ENCODE assay signal across 19 cellular contexts in genomic region chr10:76071638-76072317, GRCh38.
DNase-seq lines count a peak whose midpoint lies in the region; ATAC-seq, FAIRE-seq and TF ChIP-seq lines count a peak whose summit lies in the region.
"Had no signal": no experiment of that assay in that cellular context is flagged by ENCODE, and none has a peak within 500 bp of the region (broad histone marks: within the 10 kb centered on the region; RNA-seq: fewer than 3 reads in every experiment).

No MANE protein-coding gene starts in this region.

- TF ChIP-seq CTCF in PC-3 (conservative IDR thresholded peaks at IDR 0.05; ENCODE audit: low read depth, low read length), result no peak
- no peak for TF ChIP-seq CTCF in suprapubic skin (IDR thresholded peaks at IDR 0.05)
- TF ChIP-seq CTCF in brain microvascular endothelial cell (IDR thresholded peaks at IDR 0.05; ENCODE audit: low read depth, low read length, missing control alignments), result no peak

- WGBS in suprapubic skin, result 36% methylated on average over 5 of the region's 5 CpGs

- BruUV-seq in PC-3 (replicated peaks; lab: Mats Ljungman, UMichigan), result no TSS peak

- H3K4me3 ChIP-seq in PC-3 (ENCODE audit: low read length) (no peak overlapping the region), suprapubic skin (no peak overlapping the region), brain microvascular endothelial cell (ENCODE audit: low read depth, low read length) (no peak overlapping the region)
- H3K4me3 ChIP-seq: adrenal gland; BLaER1 treated with 17β-estradiol and CSF1 and Interleukin-3, amounts not matched to agents 10 nM and 100 nM; coronary artery; K562 had no signal

- in situ Hi-C loops in brain microvascular endothelial cell (cut with HindIII; ENCODE audit: low pct_ligation_motif_present, low sequenced_read_pairs), result no loop called here

- H3K27me3 ChIP-seq in PC-3 (ENCODE audit: low read length) (peaks cover 21% of the 10 kb centered on the region; the same call in 1 of the 2 replicates), suprapubic skin (no peaks in the 10 kb centered on the region), brain microvascular endothelial cell (replicated peaks) (no peaks in the 10 kb centered on the region)
- H3K27me3 ChIP-seq: adrenal gland; BLaER1 treated with 17β-estradiol and CSF1 and Interleukin-3, amounts not matched to agents 10 nM and 100 nM had no signal

- TF ChIP-seq EP300 in suprapubic skin (IDR thresholded peaks at IDR 0.05), result no peak

- H3F3A ChIP-seq in PC-3 (ENCODE audit: low read length, unreplicated experiment), result no peaks in the 10 kb centered on the region

- H3K27ac ChIP-seq in PC-3 (ENCODE audit: low read length) (no peak overlapping the region), suprapubic skin (peak overlapping the region; percentile 10), brain microvascular endothelial cell (no peak overlapping the region)
- H3K27ac ChIP-seq: BLaER1 treated with 17β-estradiol and CSF1 and Interleukin-3, amounts not matched to agents 10 nM and 100 nM; coronary artery had no signal

- H2AFZ ChIP-seq in PC-3 (ENCODE audit: low read length), result no peak overlapping the region

- no peak overlapping the region for H3K9ac ChIP-seq in PC-3 (ENCODE audit: low read length)
- H3K9ac ChIP-seq: BLaER1 treated with 17β-estradiol and CSF1 and Interleukin-3, amounts not matched to agents 10 nM and 100 nM had no signal

- H3K4me2 ChIP-seq in PC-3 (ENCODE audit: low read length), result no peak overlapping the region
- H3K4me2 ChIP-seq: BLaER1 treated with 17β-estradiol and CSF1 and Interleukin-3, amounts not matched to agents 10 nM and 100 nM had no signal

- H3K4me1 ChIP-seq in PC-3 (ENCODE audit: insufficient read depth, low read length) (peaks cover 4% of the 10 kb centered on the region; the same call in 1 of the 2 replicates), suprapubic skin (peaks cover 4% of the 10 kb centered on the region)
- H3K4me1 ChIP-seq: BLaER1 treated with 17β-estradiol and CSF1 and Interleukin-3, amounts not matched to agents 10 nM and 100 nM had no signal

- no peaks in the 10 kb centered on the region for H3K79me2 ChIP-seq in PC-3 (ENCODE audit: low read length)

- POLR2A ChIA-PET in PC-3 (lab: Charles Lee; ENCODE audit: unreplicated experiment), result no interaction called here

- CTCF ChIA-PET in PC-3 (lab: Charles Lee), result interaction anchor here (0.5 kb wide), 1 partner anchor 115 kb away, joined by 3 read pairs; no protein-coding TSS in a partner anchor

- DNase-seq in GM04503 (ENCODE audit: low read depth) (peak; percentile 30), PC-3 (peak; percentile 49), fibroblast of gingiva (ENCODE audit: low read depth) (peak; percentile 85), suprapubic skin (ENCODE audit: low spot score in 2 of 2) (no peak), NCI-H526 treated with DMSO at 0.1 percent for 48 hours (lab: John Stamatoyannopoulos, UW) (no peak), brain microvascular endothelial cell (no peak), GM12891 (ENCODE audit: insufficient read length, low spot score) (no peak)
- DNase-seq: activated CD8-positive, alpha-beta memory T cell treated with anti-CD3 and anti-CD28 coated beads for 24 hours; adrenal gland; DMS53; left cardiac atrium; NCI-H1436; posterior cingulate gyrus; stimulated activated naive CD8-positive, alpha-beta T cell treated with anti-CD3 and anti-CD28 coated beads, Interleukin-15, Interleukin-2, amounts not matched to agents 100 U/mL and 50 U/mL, for 24 hours had no signal

- no peaks in the 10 kb centered on the region for H3K36me3 ChIP-seq in PC-3 (ENCODE audit: low read depth, low read length)
- no peaks in the 10 kb centered on the region for H3K36me3 ChIP-seq in suprapubic skin
- no peaks in the 10 kb centered on the region for H3K36me3 ChIP-seq in brain microvascular endothelial cell (replicated peaks)
- H3K36me3 ChIP-seq: adrenal gland; BLaER1 treated with 17β-estradiol and CSF1 and Interleukin-3, amounts not matched to agents 10 nM and 100 nM had no signal

- H4K20me1 ChIP-seq in PC-3 (ENCODE audit: low read length), result no peaks in the 10 kb centered on the region
- H4K20me1 ChIP-seq: BLaER1 treated with 17β-estradiol and CSF1 and Interleukin-3, amounts not matched to agents 10 nM and 100 nM had no signal

- intact Hi-C loops in PC-3 (cut with micrococcal nuclease), result no loop called here

- FAIRE-seq in GM12891 (lab: Jason Lieb, UNC), result no peak
- FAIRE-seq: K562, RCC 7860 had no signal

- H3K9me3 ChIP-seq in PC-3 (ENCODE audit: low read length) (0 out of 2 replicates have a peak, but pooled peaks cover 7% of the 10 kb centered on the region), suprapubic skin (no peaks in the 10 kb centered on the region)
- H3K9me3 ChIP-seq: adrenal gland had no signal

- TF ChIP-seq POLR2A in suprapubic skin (IDR thresholded peaks at IDR 0.05), result no peak
- no peak for TF ChIP-seq POLR2A in GM12891 (IDR thresholded peaks at IDR 0.05; ENCODE audit: low read depth, low read length)

- peaks cover 12% of the 10 kb centered on the region; the same call in 1 of the 2 replicates for H3K9me2 ChIP-seq in PC-3 (replicated peaks; ENCODE audit: low read length)

- peak; percentile 37 for ATAC-seq in PC-3
- ATAC-seq: activated T-helper 17 cell treated with anti-CD3 and anti-CD28 coated beads, Interleukin-2, amount 50 U/mL, for 72 hours; K562; left cardiac atrium; stimulated activated naive CD8-positive, alpha-beta T cell treated with anti-CD3 and anti-CD28 coated beads, Interleukin-15, Interleukin-2, amounts not matched to agents 100 U/mL and 50 U/mL, for 24 hours had no signal

TF ChIP-seq in GM12891, 5 proteins besides CTCF, POLR2A, EP300 and RAD21:
- TF ChIP-seq PAX5 (IDR thresholded peaks at IDR 0.05; ENCODE audit: insufficient read depth, low read length, severe bottlenecking) (no peak), POU2F2 (IDR thresholded peaks at IDR 0.05; ENCODE audit: low read depth, low read length) (no peak), POLR2AphosphoS5 (IDR thresholded peaks at IDR 0.05; ENCODE audit: low read depth, low read length) (no peak), SPI1 (IDR thresholded peaks at IDR 0.05; ENCODE audit: low read depth, low read length) (no peak), TAF1 (IDR thresholded peaks at IDR 0.05; ENCODE audit: low read depth, low read length) (no peak)

Comparison
In these comparisons a context has a peak if more than half of its experiments do, and no peak if none do; other contexts are left out.
1. DNase-seq: peak in GM04503 (single experiment), PC-3 (single experiment) and fibroblast of gingiva (single experiment); none in suprapubic skin (0 of 2), NCI-H526 treated with DMSO at 0.1 percent for 48 hours (single experiment), brain microvascular endothelial cell (single experiment) and GM12891 (single experiment).